Comparison of ENCODE assay signal across 1 cellular context in genomic region chr11:20387262-20388095, GRCh38.
A peak's percentile ranks its signal among the peaks of the same experiment; 100 is the strongest.
TF ChIP-seq lines count a peak whose summit lies in the region.

Gene PRMT3 (plus strand): TSS chr11:20387716. CDS start chr11:20387747, 31 bp downstream.

TF ChIP-seq in H1, 55 proteins besides CTCF, POLR2A, EP300 and RAD21:
- TF ChIP-seq SRF (IDR thresholded peaks at IDR 0.05; ENCODE audit: low read depth, low read length) (peak; percentile 59; the same call in 1 of the 2 replicates), NANOG (IDR thresholded peaks at IDR 0.05; ENCODE audit: insufficient read depth, low read depth, low read length, poor library complexity, severe bottlenecking) (no peak), POLR2AphosphoS5 (IDR thresholded peaks at IDR 0.05; ENCODE audit: low read depth, low read length) (peak; percentile 94), TAF1 (IDR thresholded peaks at IDR 0.05; ENCODE audit: low read depth, low read length) (peak; percentile 82), SIN3A (conservative IDR thresholded peaks at IDR 0.05 in 1 of 2, IDR thresholded peaks at IDR 0.05 in 1 of 2; ENCODE audit: low read depth in 1 of 2, low read length in 2 of 2) (peak in 1 of 2 experiments; percentile 73; a peak in 2 of 4 replicates), SP4 (IDR thresholded peaks at IDR 0.05; ENCODE audit: low read length) (peak; percentile 83; the same call in 1 of the 2 replicates), E2F6 (IDR thresholded peaks at IDR 0.05) (peak; percentile 77), SIX5 (IDR thresholded peaks at IDR 0.05; ENCODE audit: low read depth, low read length) (no peak), FOSL1 (IDR thresholded peaks at IDR 0.05; ENCODE audit: insufficient read depth, low read depth, low read length) (peak; percentile 68; the same call in 1 of the 2 replicates), SP2 (IDR thresholded peaks at IDR 0.05; ENCODE audit: low read length) (no peak), BACH1 (IDR thresholded peaks at IDR 0.05; ENCODE audit: low read length) (no peak), TAF7 (optimal IDR thresholded peaks at IDR 0.05; ENCODE audit: borderline replicate concordance, low read depth, low read length) (peak; percentile 85), HDAC2 (IDR thresholded peaks at IDR 0.05; ENCODE audit: borderline replicate concordance in 1 of 2, low read depth in 2 of 2, low read length in 2 of 2) (no peak), RBBP5 (IDR thresholded peaks at IDR 0.05; ENCODE audit: borderline replicate concordance, low read depth, low read length) (peak; percentile 97), CEBPB (IDR thresholded peaks at IDR 0.05; ENCODE audit: low read depth, low read length) (peak; percentile 49; the same call in 1 of the 2 replicates), KDM5A (IDR thresholded peaks at IDR 0.05; ENCODE audit: low read length) (peak; percentile 79; the same call in 1 of the 2 replicates), ASH2L (IDR thresholded peaks at IDR 0.05; ENCODE audit: low read length) (peak; percentile 99), USF2 (IDR thresholded peaks at IDR 0.05; ENCODE audit: low read length) (peak; percentile 97), CHD1 (IDR thresholded peaks at IDR 0.05; ENCODE audit: low read depth, low read length) (no peak), PHF8 (conservative IDR thresholded peaks at IDR 0.05; ENCODE audit: low read depth, low read length) (peak; percentile 94), YY1 (IDR thresholded peaks at IDR 0.05; ENCODE audit: low read depth, low read length) (peak; percentile 29; the same call in 1 of the 2 replicates), CREB1 (IDR thresholded peaks at IDR 0.05) (peak; percentile 98), MAX (IDR thresholded peaks at IDR 0.05) (peak; percentile 97), TBP (IDR thresholded peaks at IDR 0.05; ENCODE audit: low read depth, low read length) (peak; percentile 71; the same call in 1 of the 2 replicates), SP1 (IDR thresholded peaks at IDR 0.05; ENCODE audit: low read depth, low read length) (peak; percentile 77), KDM4A (IDR thresholded peaks at IDR 0.05; ENCODE audit: low read depth, low read length, severe bottlenecking) (peak; percentile 85), ATF3 (IDR thresholded peaks at IDR 0.05; ENCODE audit: insufficient read depth, low read depth, low read length) (peak; percentile 74), ATF2 (IDR thresholded peaks at IDR 0.05; ENCODE audit: low read length) (0 out of 2 replicates have a peak, but pooled peaks have one; percentile 47)
TF ChIP-seq in H1: peak in this region for 22.
